In the genomic region with DNA sequence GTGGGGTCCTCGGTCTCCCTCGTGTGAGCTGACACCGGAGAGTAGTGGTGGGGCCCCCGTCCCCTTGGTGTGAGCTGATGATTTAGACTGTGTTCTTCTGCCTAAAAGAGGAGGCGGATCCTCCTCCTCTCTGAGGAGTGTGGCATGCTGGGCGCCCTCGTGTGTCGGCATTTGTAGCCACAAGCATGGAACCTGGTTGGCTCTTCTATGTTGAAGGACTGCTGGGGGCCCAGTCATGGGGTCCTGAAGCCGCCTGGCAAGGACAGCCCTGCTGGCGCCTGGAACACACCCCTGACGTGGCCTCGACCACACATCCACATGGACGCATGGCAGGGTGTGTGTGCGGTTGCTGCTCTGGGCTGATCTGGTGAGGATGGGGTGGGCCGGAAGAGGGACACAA, we compare ENCODE assay signal across 10 cellular contexts. TPM values are rescaled to one million over a fixed set of nuclear protein-coding genes. Genes with fewer than 3 reads are reported as not detected.
DNase-seq lines count a peak whose midpoint lies in the region; TF ChIP-seq lines count a peak whose summit lies in the region.
"Had no signal": no experiment of that assay in that cellular context is flagged by ENCODE, and none has a peak within 500 bp of the region (broad histone marks: within the 10 kb centered on the region; RNA-seq: fewer than 3 reads in every experiment).

No MANE protein-coding gene starts in this region.

- no peak for TF ChIP-seq EP300 in tibial nerve (IDR thresholded peaks at IDR 0.05)

- peaks cover 0 to 77% (median 22%) of the 10 kb centered on the region in 3 donors for H3K36me3 ChIP-seq in tibial nerve

- H3K4me3 ChIP-seq in AG04449 (ENCODE audit: low read depth, low read length) (no peak overlapping the region), tibial nerve (no peak overlapping the region)
- H3K4me3 ChIP-seq: upper lobe of left lung had no signal

- H3K9me3 ChIP-seq in tibial nerve, result no peaks in the 10 kb centered on the region
- H3K9me3 ChIP-seq: upper lobe of left lung had no signal

- CTCF ChIA-PET in AG04449 (lab: Yijun Ruan, JAX), result interaction anchor here (0.8 to 2.6 kb wide), 6 partner anchors 13 to 133 kb away, joined by 3 to 9 read pairs (median 4); partner anchors contain the start of genes AP2A2, POLR2L and TSPAN4

- TF ChIP-seq CTCF in AG04449 (IDR thresholded peaks at IDR 0.05; ENCODE audit: insufficient read depth, low read length, missing control alignments) (peak; percentile 64), GM12873 (IDR thresholded peaks at IDR 0.05; ENCODE audit: insufficient read depth, low read depth, low read length, missing control alignments) (peak; percentile 5), VCaP (conservative IDR thresholded peaks at IDR 0.05) (peak; percentile 39), tibial nerve (IDR thresholded peaks at IDR 0.05) (no peak)

- DNase-seq in AG04449 (ENCODE audit: low read depth, low spot score) (no peak), iPS-NIHi11 (ENCODE audit: low spot score) (peak; percentile 80), NCI-H446 (lab: John Stamatoyannopoulos, UW) (no peak), SHP77 (lab: John Stamatoyannopoulos, UW) (no peak), NCI-H510A treated with DMSO at 0.1 percent for 48 hours (lab: John Stamatoyannopoulos, UW) (no peak), tibial nerve (ENCODE audit: low spot score in 2 of 2) (no peak)
- DNase-seq: NCI-H187 treated with DMSO at 0.1 percent for 48 hours had no signal

- H3K27me3 ChIP-seq in tibial nerve, result no peaks in the 10 kb centered on the region
- H3K27me3 ChIP-seq: upper lobe of left lung had no signal

- POLR2A ChIA-PET in AG04449 (lab: Yijun Ruan, JAX), result no interaction called here

- WGBS in tibial nerve, 2 donors, result 64 to 69% methylated on average over 13 to 15 of the region's 15 CpGs

- H3K27ac ChIP-seq in VCaP, result no peak overlapping the region
- peak overlapping the region in 2 of 4 donors; percentile 70 for H3K27ac ChIP-seq in tibial nerve
- H3K27ac ChIP-seq: upper lobe of left lung had no signal

- TF ChIP-seq POLR2A in tibial nerve (IDR thresholded peaks at IDR 0.05), result no peak

- H3K4me1 ChIP-seq in tibial nerve, result peaks cover 0 to 43% (median 13%) of the 10 kb centered on the region in 4 donors

RNA-seq across cellular contexts. Expression of gene AP2A2, which starts 50.2 kb away (rescaled TPM):
- total RNA-seq in tibial nerve, result 100 to 1,000 TPM in 1 of 4 donors, 10 to 100 TPM in 3; 70.8 to 136 (median 90.3) TPM

Comparison
In these comparisons a context has a peak if more than half of its experiments do, and no peak if none do; other contexts are left out.
1. CTCF ChIP-seq: peak in AG04449 (single experiment), GM12873 (single experiment) and VCaP (single experiment); none in tibial nerve (0 of 5).